ENCODE assay signal across 16 cellular contexts in the genomic region with DNA sequence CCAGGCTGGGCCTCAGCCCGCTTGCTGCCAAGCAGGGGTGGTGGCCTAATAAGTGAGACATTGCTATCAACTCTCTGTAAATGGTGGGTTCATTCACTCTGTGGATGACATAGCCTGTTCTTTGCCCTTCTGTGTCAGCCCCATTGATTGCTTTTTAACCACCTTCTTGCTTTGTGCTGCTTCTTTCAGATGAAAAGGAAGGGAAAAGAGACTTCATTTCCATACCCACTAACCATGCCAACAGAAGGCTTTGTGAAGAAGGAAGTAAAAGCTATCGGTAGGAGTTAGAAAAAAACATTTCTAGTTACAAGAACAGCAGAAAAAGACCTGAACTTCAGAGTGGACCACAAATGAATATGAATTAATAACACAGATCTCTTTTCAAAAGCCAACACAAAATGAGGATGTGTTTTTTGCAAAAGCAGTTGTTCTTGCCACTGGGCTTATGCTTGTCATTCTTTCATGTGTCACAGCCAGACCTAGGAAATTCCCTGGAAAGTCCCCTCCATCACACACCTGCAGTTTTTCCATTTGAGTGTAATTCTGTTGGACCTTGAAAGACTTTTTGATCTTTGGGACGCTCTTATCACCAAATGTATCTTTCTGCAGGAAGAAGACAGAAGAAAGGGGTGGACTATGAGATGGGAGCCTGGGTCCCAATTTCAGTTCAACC.
DNase-seq lines count a peak whose midpoint lies in the region; ATAC-seq and TF ChIP-seq lines count a peak whose summit lies in the region.
"Had no signal": no experiment of that assay in that cellular context is flagged by ENCODE, and none has a peak within 500 bp of the region (broad histone marks: within the 10 kb centered on the region; RNA-seq: fewer than 3 reads in every experiment).

No MANE protein-coding gene starts in this region.

- no CpG with 5 or more reads among the region's 3 CpGs for WGBS in IMR-90 (ENCODE audit: extremely low coverage in 2 of 2, insufficient read length in 1 of 2), 2 experiments

- H3K4ac ChIP-seq in IMR-90 (ENCODE audit: low read depth, low read length): peak overlapping the region; percentile 70

- H3K27me3 Mint-ChIP-seq in osteocyte (ENCODE audit: unreplicated experiment): no peaks in the 10 kb centered on the region
- H3K27me3 Mint-ChIP-seq: activated naive CD8-positive, alpha-beta T cell treated with anti-CD3 and anti-CD28 coated beads, Interleukin-2, amount 10 ng/mL, durations not matched to agents 7 days and 5 days had no signal

- H4K5ac ChIP-seq in IMR-90 (ENCODE audit: low read depth, low read length): no peak overlapping the region

- H3K27me3 ChIP-seq in IMR-90 (ENCODE audit: control insufficient read depth, insufficient read depth, low read length) (no peaks in the 10 kb centered on the region), vagina (no peaks in the 10 kb centered on the region)
- H3K27me3 ChIP-seq: colonic mucosa, ovary had no signal

- H3K9ac ChIP-seq in IMR-90 (ENCODE audit: low read depth, low read length): no peak overlapping the region

- H4K20me1 ChIP-seq in IMR-90 (ENCODE audit: insufficient read depth, low read length): no peaks in the 10 kb centered on the region

- H4K91ac ChIP-seq in IMR-90 (ENCODE audit: insufficient read depth, low read depth, low read length): peak overlapping the region; percentile 82

- no peak for DNase-seq in activated naive CD4-positive, alpha-beta T cell treated with anti-CD3 and anti-CD28 coated beads, Interleukin-2, amount 50 U/mL, for 72 hours (ENCODE audit: low spot score in 2 of 2)
- DNase-seq in activated naive CD4-positive, alpha-beta T cell treated with anti-CD3 and anti-CD28 coated beads, Interleukin-2, amount 50 U/mL, for 16 hours: no peak
- DNase-seq in IMR-90: no peak
- peak; percentile 5 to 9 for DNase-seq in vagina (ENCODE audit: extremely low spot score in 2 of 2)
- DNase-seq in activated CD8-positive, alpha-beta memory T cell treated with anti-CD3 and anti-CD28 coated beads, Interleukin-2, amount 50 U/mL, for 48 hours: no peak
- no peak for DNase-seq in osteocyte (ENCODE audit: extremely low spot score, unreplicated experiment)
- DNase-seq: ACHN; activated naive CD8-positive, alpha-beta T cell treated with anti-CD3 and anti-CD28 coated beads, Interleukin-2, amount 10 ng/mL, durations not matched to agents 7 days and 5 days; colonic mucosa; H9; NCI-H2227 treated with DMSO at 0.1 percent for 48 hours; ovary had no signal

- H3K9me3 ChIP-seq in IMR-90 (ENCODE audit: control insufficient read depth, insufficient read depth, low read length): no peaks in the 10 kb centered on the region
- H3K9me3 ChIP-seq in vagina: no peaks in the 10 kb centered on the region
- H3K9me3 ChIP-seq: colonic mucosa, ovary had no signal

- no peaks in the 10 kb centered on the region for H3K36me3 ChIP-seq in IMR-90 (ENCODE audit: control insufficient read depth, insufficient read depth, low read length)
- no peaks in the 10 kb centered on the region for H3K36me3 ChIP-seq in vagina
- H3K36me3 ChIP-seq: colonic mucosa, ovary had no signal

- 0 out of 2 replicates have a peak overlapping the region, but pooled peaks have one; percentile 14 for H3K23ac ChIP-seq in IMR-90 (ENCODE audit: low read depth, low read length)

- H3K4me3 Mint-ChIP-seq in osteocyte (ENCODE audit: unreplicated experiment): no peak overlapping the region
- H3K4me3 Mint-ChIP-seq: activated naive CD8-positive, alpha-beta T cell treated with anti-CD3 and anti-CD28 coated beads, Interleukin-2, amount 10 ng/mL, durations not matched to agents 7 days and 5 days; H9; memory B cell had no signal

- H3K9me1 ChIP-seq in IMR-90 (ENCODE audit: insufficient read depth, low read length): peaks cover 11% of the 10 kb centered on the region

- H3K4me1 ChIP-seq in IMR-90 (ENCODE audit: control insufficient read depth, insufficient read depth, low read length) (peaks cover 13% of the 10 kb centered on the region), vagina (no peaks in the 10 kb centered on the region)
- H3K4me1 ChIP-seq: colonic mucosa had no signal

- peak overlapping the region; percentile 32 to 76; a peak in 2 of 4 replicates for H4K8ac ChIP-seq in IMR-90 (ENCODE audit: low read depth in 2 of 2, low read length in 2 of 2)

- no peak for TF ChIP-seq CTCF in IMR-90 (conservative IDR thresholded peaks at IDR 0.05; ENCODE audit: low read depth, low read length)
- TF ChIP-seq CTCF in vagina (IDR thresholded peaks at IDR 0.05): no peak
- TF ChIP-seq CTCF in osteocyte (IDR thresholded peaks at IDR 0.05): no peak

- peak overlapping the region; percentile 59 for H2AK5ac ChIP-seq in IMR-90 (ENCODE audit: low read depth, low read length)

- H3K27ac ChIP-seq in IMR-90 (ENCODE audit: insufficient read depth, low read length): no peak overlapping the region
- H3K27ac ChIP-seq in vagina: no peak overlapping the region
- H3K27ac ChIP-seq: colonic mucosa, ovary had no signal

- H3K4me2 ChIP-seq in IMR-90 (ENCODE audit: low read depth, low read length): no peak overlapping the region

- H3K79me1 ChIP-seq in IMR-90 (ENCODE audit: low read depth in 1 of 2, low read length in 2 of 2): peaks cover 0 to 5% of the 10 kb centered on the region in 2 experiments; a peak in 1 of 4 replicates

- peaks cover 0 to 16% of the 10 kb centered on the region in 2 donors for H3K36me3 Mint-ChIP-seq in activated naive CD4-positive, alpha-beta T cell treated with anti-CD3 and anti-CD28 coated beads, Interleukin-2, amount 50 U/mL, for 72 hours
- H3K36me3 Mint-ChIP-seq in osteocyte (ENCODE audit: unreplicated experiment): no peaks in the 10 kb centered on the region
- H3K36me3 Mint-ChIP-seq: activated naive CD8-positive, alpha-beta T cell treated with anti-CD3 and anti-CD28 coated beads, Interleukin-2, amount 10 ng/mL, durations not matched to agents 7 days and 5 days; memory B cell had no signal

- no peak overlapping the region for H2BK5ac ChIP-seq in IMR-90 (ENCODE audit: low read depth, low read length, poor library complexity, severe bottlenecking)

- no peak overlapping the region for H3K4me3 ChIP-seq in IMR-90 (ENCODE audit: insufficient read depth, low read depth, low read length)
- H3K4me3 ChIP-seq in vagina: no peak overlapping the region
- H3K4me3 ChIP-seq: colonic mucosa, ovary had no signal

- H3K56ac ChIP-seq in IMR-90 (ENCODE audit: extremely low read depth, insufficient read depth, low read length): no peak overlapping the region

- dilution Hi-C loops in IMR-90 (cut with HindIII; ENCODE audit: low sequenced_read_pairs, unreplicated experiment): no loop called here

- in situ Hi-C loops in IMR-90 (cut with MboI; ENCODE audit: low sequenced_read_pairs): no loop called here

- peak overlapping the region; percentile 83 for H2BK20ac ChIP-seq in IMR-90 (ENCODE audit: low read depth, low read length)

- POLR2A ChIA-PET in IMR-90 (lab: Charles Lee; ENCODE audit: unreplicated experiment): no interaction called here

- CTCF ChIA-PET in IMR-90 (lab: Yijun Ruan, JAX): interaction anchor here (0.6 kb wide), 1 partner anchor 375 kb away, joined by 3 read pairs; no protein-coding TSS in a partner anchor

- ATAC-seq in activated naive CD4-positive, alpha-beta T cell treated with anti-CD3 and anti-CD28 coated beads, Interleukin-2, amount 50 U/mL, for 72 hours: peak in 1 of 2 donors; percentile 22
- ATAC-seq in HG02610 (IDR thresholded peaks at IDR 0.05; ENCODE audit: unreplicated experiment) (peak; percentile 71), IMR-90 (ENCODE audit: low read depth) (no peak), HG03460 (IDR thresholded peaks at IDR 0.05; ENCODE audit: unreplicated experiment) (no peak)
- ATAC-seq: esophagus mucosa had no signal

- TF ChIP-seq RAD21 in IMR-90 (IDR thresholded peaks at IDR 0.05; ENCODE audit: low read length): no peak

- peak overlapping the region; percentile 33 to 47 for H3K27ac Mint-ChIP-seq in activated naive CD4-positive, alpha-beta T cell treated with anti-CD3 and anti-CD28 coated beads, Interleukin-2, amount 50 U/mL, for 72 hours
- no peak overlapping the region for H3K27ac Mint-ChIP-seq in osteocyte (ENCODE audit: unreplicated experiment)
- H3K27ac Mint-ChIP-seq: memory B cell had no signal

- H3K18ac ChIP-seq in IMR-90 (ENCODE audit: low read depth, low read length): peak overlapping the region; percentile 32; the same call in 1 of the 2 replicates

- no peak overlapping the region for H2AFZ ChIP-seq in IMR-90 (replicated peaks; ENCODE audit: low read length, poor library complexity)

- BruUV-seq in IMR-90 (replicated peaks; lab: Mats Ljungman, UMichigan): no TSS peak

- H3K4me1 Mint-ChIP-seq in osteocyte (ENCODE audit: unreplicated experiment): peaks cover 15% of the 10 kb centered on the region

- peak overlapping the region; percentile 91 for H2BK120ac ChIP-seq in IMR-90 (ENCODE audit: low read depth, low read length)

- H3K14ac ChIP-seq in IMR-90 (replicated peaks; ENCODE audit: low read depth, low read length): peak overlapping the region; percentile 61

- peak overlapping the region; percentile 72 for H2BK15ac ChIP-seq in IMR-90 (ENCODE audit: low read depth, low read length)

- H2AK9ac ChIP-seq in IMR-90 (replicated peaks; ENCODE audit: low read depth, low read length, poor library complexity): no peak overlapping the region

- intact Hi-C loops in IMR-90 (cut with micrococcal nuclease): no loop called here
- intact Hi-C loops in vagina (cut with DNase I): no loop called here

- H3K9me3 Mint-ChIP-seq in activated naive CD4-positive, alpha-beta T cell treated with anti-CD3 and anti-CD28 coated beads, Interleukin-2, amount 50 U/mL, for 72 hours: peaks cover 3% of the 10 kb centered on the region in 2 donors
- no peaks in the 10 kb centered on the region for H3K9me3 Mint-ChIP-seq in osteocyte (ENCODE audit: unreplicated experiment)
- H3K9me3 Mint-ChIP-seq: H9 had no signal

- TF ChIP-seq POLR2A in IMR-90 (IDR thresholded peaks at IDR 0.05; ENCODE audit: low read depth, low read length): no peak
- TF ChIP-seq POLR2A in vagina (IDR thresholded peaks at IDR 0.05): no peak

TF ChIP-seq in IMR-90, 13 proteins besides CTCF, POLR2A, EP300 and RAD21 (continues in another document):
- TF ChIP-seq USF2 (IDR thresholded peaks at IDR 0.05; ENCODE audit: low read depth, low read length) (no peak), CHD1 (IDR thresholded peaks at IDR 0.05; ENCODE audit: low read depth, low read length) (no peak), MAFK (IDR thresholded peaks at IDR 0.05; ENCODE audit: low read depth, low read length) (no peak), BHLHE40 (IDR thresholded peaks at IDR 0.05; ENCODE audit: low read depth, low read length) (no peak), RCOR1 (IDR thresholded peaks at IDR 0.05; ENCODE audit: insufficient replicate concordance, low read length) (no peak), RFX5 (IDR thresholded peaks at IDR 0.05; ENCODE audit: low read depth, low read length) (no peak)

Comparison
In these comparisons a context has a peak if more than half of its experiments do, and no peak if none do; other contexts are left out.
1. DNase-seq: peak in vagina (2 of 2); none in activated naive CD4-positive, alpha-beta T cell treated with anti-CD3 and anti-CD28 coated beads, Interleukin-2, amount 50 U/mL, for 72 hours (0 of 2), activated naive CD4-positive, alpha-beta T cell treated with anti-CD3 and anti-CD28 coated beads, Interleukin-2, amount 50 U/mL, for 16 hours (single experiment), IMR-90 (single experiment), activated CD8-positive, alpha-beta memory T cell treated with anti-CD3 and anti-CD28 coated beads, Interleukin-2, amount 50 U/mL, for 48 hours (single experiment) and osteocyte (single experiment).